In genomic region chr3:47901280-47901833, GRCh38 we compare ENCODE assay signal across 20 cellular contexts.
"Had no signal": no experiment of that assay in that cellular context is flagged by ENCODE, and none has a peak within 500 bp of the region (broad histone marks: within the 10 kb centered on the region; RNA-seq: fewer than 3 reads in every experiment).

No MANE protein-coding gene starts in this region.

- H3K27me3 ChIP-seq: adrenal gland, dorsolateral prefrontal cortex, neutrophil, pancreas, transverse colon had no signal

- H3K4me3 ChIP-seq: adrenal gland, dorsolateral prefrontal cortex, pancreas, transverse colon had no signal

- H3K9me3 Mint-ChIP-seq: activated CD4-positive, alpha-beta T cell treated with anti-CD3 and anti-CD28 coated beads, Interleukin-2, amount 10 ng/mL, durations not matched to agents 24 days and 14 days; activated naive CD4-positive, alpha-beta T cell treated with anti-CD3 and anti-CD28 coated beads, Interleukin-2, amount 50 U/mL, for 72 hours; activated T-cell treated with anti-CD3 and anti-CD28 coated beads, Interleukin-2, amount 50 U/mL, for 24 hours; naive thymus-derived CD8-positive, alpha-beta T cell had no signal

- H3K27ac ChIP-seq: adrenal gland, dorsolateral prefrontal cortex, neutrophil, pancreas, transverse colon had no signal

- H3K27me3 Mint-ChIP-seq: activated CD4-positive, alpha-beta T cell treated with anti-CD3 and anti-CD28 coated beads, Interleukin-2, amount 10 ng/mL, durations not matched to agents 24 days and 14 days; activated T-cell treated with anti-CD3 and anti-CD28 coated beads, Interleukin-2, amount 50 U/mL, for 24 hours; naive thymus-derived CD8-positive, alpha-beta T cell had no signal

- H3K4me3 Mint-ChIP-seq: activated CD4-positive, alpha-beta T cell treated with anti-CD3 and anti-CD28 coated beads, Interleukin-2, amount 10 ng/mL, durations not matched to agents 24 days and 14 days; activated CD8-positive, alpha-beta T cell treated with anti-CD3 and anti-CD28 coated beads, Interleukin-2, amount 10 ng/mL, durations not matched to agents 7 days and 5 days; activated T-cell treated with anti-CD3 and anti-CD28 coated beads, Interleukin-2, amount 50 U/mL, for 24 hours; naive thymus-derived CD8-positive, alpha-beta T cell had no signal

- H3K36me3 ChIP-seq: adrenal gland, neutrophil had no signal

- H3K9me3 ChIP-seq: adrenal gland, neutrophil, pancreas, transverse colon had no signal

- ATAC-seq: activated CD8-positive, alpha-beta T cell treated with anti-CD3 and anti-CD28 coated beads, Interleukin-2, amount 10 ng/mL, durations not matched to agents 7 days and 5 days; activated naive CD4-positive, alpha-beta T cell treated with anti-CD3 and anti-CD28 coated beads, Interleukin-2, amount 50 U/mL, for 72 hours; left ventricle myocardium superior; naive thymus-derived CD8-positive, alpha-beta T cell; pancreas; SK-N-SH treated with all-trans-retinoic acid at 6 μM for 48 hours had no signal

- DNase-seq: activated CD4-positive, alpha-beta T cell treated with anti-CD3 and anti-CD28 coated beads, Interleukin-2, amount 10 ng/mL, durations not matched to agents 24 days and 14 days; activated CD4-positive, CD25-positive, alpha-beta regulatory T cell; activated CD8-positive, alpha-beta T cell treated with anti-CD3 and anti-CD28 coated beads, Interleukin-2, amount 10 ng/mL, durations not matched to agents 7 days and 5 days; activated effector memory CD4-positive, alpha-beta T cell treated with anti-CD3 and anti-CD28 coated beads, Interleukin-2, amount 50 U/mL, for 16 hours; activated T-cell treated with anti-CD3 and anti-CD28 coated beads, Interleukin-2, amount 50 U/mL, for 24 hours; adrenal gland; dorsolateral prefrontal cortex; left ventricle myocardium superior; mesenchymal stem cell; naive thymus-derived CD8-positive, alpha-beta T cell; pancreas; stimulated activated CD4-positive, alpha-beta T cell treated with anti-CD3 and anti-CD28 coated beads, Interleukin-2, amount 100 ng/mL, for 24 hours; stimulated activated naive CD4-positive, alpha-beta T cell treated with Interleukin-2 at 50 U/mL for 16 hours; substantia nigra; T-helper 1 cell; T-helper 9 cell; transverse colon had no signal

- H3K4me1 ChIP-seq: adrenal gland, transverse colon had no signal

- H3K27ac Mint-ChIP-seq: activated CD4-positive, alpha-beta T cell treated with anti-CD3 and anti-CD28 coated beads, Interleukin-2, amount 10 ng/mL, durations not matched to agents 24 days and 14 days; activated CD8-positive, alpha-beta T cell treated with anti-CD3 and anti-CD28 coated beads, Interleukin-2, amount 10 ng/mL, durations not matched to agents 7 days and 5 days; activated naive CD4-positive, alpha-beta T cell treated with anti-CD3 and anti-CD28 coated beads, Interleukin-2, amount 50 U/mL, for 72 hours; activated T-cell treated with anti-CD3 and anti-CD28 coated beads, Interleukin-2, amount 50 U/mL, for 24 hours; naive thymus-derived CD8-positive, alpha-beta T cell had no signal

- H3K36me3 Mint-ChIP-seq: activated naive CD4-positive, alpha-beta T cell treated with anti-CD3 and anti-CD28 coated beads, Interleukin-2, amount 50 U/mL, for 72 hours had no signal
